Comparison of ENCODE assay signal across 19 cellular contexts in genomic region chr9:91857291-91857781, GRCh38.
DNase-seq lines count a peak whose midpoint lies in the region; ATAC-seq and TF ChIP-seq lines count a peak whose summit lies in the region.
"Had no signal": no experiment of that assay in that cellular context is flagged by ENCODE, and none has a peak within 500 bp of the region (broad histone marks: within the 10 kb centered on the region; RNA-seq: fewer than 3 reads in every experiment).

No MANE protein-coding gene starts in this region.

- H3K27me3 Mint-ChIP-seq in endothelial cell (ENCODE audit: unreplicated experiment) (no peaks in the 10 kb centered on the region), T-helper 17 cell (peaks cover 38% of the 10 kb centered on the region)
- H3K27me3 Mint-ChIP-seq: stimulated activated naive CD8-positive, alpha-beta T cell treated with anti-CD3 and anti-CD28 coated beads, Interleukin-15, Interleukin-2, amounts not matched to agents 100 ng/mL and 50 ng/mL, for 24 hours had no signal

- no peak for ATAC-seq in upper lobe of right lung
- no peak for ATAC-seq in T-helper 17 cell

- H3K4me3 ChIP-seq in muscle layer of duodenum (ENCODE audit: low read depth in 1 of 2, low read length in 2 of 2), result no peak overlapping the region
- H3K4me3 ChIP-seq in stomach smooth muscle (ENCODE audit: low read length in 2 of 2), result peak overlapping the region in 1 of 2 donors; percentile 29
- H3K4me3 ChIP-seq in upper lobe of right lung, result no peak overlapping the region
- H3K4me3 ChIP-seq: adrenal gland, HAP-1 had no signal

- H3K4me1 Mint-ChIP-seq in endothelial cell (ENCODE audit: unreplicated experiment) (peaks cover 13% of the 10 kb centered on the region), T-helper 17 cell (no peaks in the 10 kb centered on the region)

- TF ChIP-seq CTCF in endothelial cell (IDR thresholded peaks at IDR 0.05; ENCODE audit: unreplicated experiment) (no peak), upper lobe of right lung (IDR thresholded peaks at IDR 0.05) (no peak)

- H3K4me1 ChIP-seq in muscle layer of duodenum (ENCODE audit: control insufficient read depth in 1 of 2, insufficient read depth in 2 of 2, low read length in 2 of 2), result peaks cover 0 to 34% of the 10 kb centered on the region in 2 donors
- peaks cover 54% of the 10 kb centered on the region for H3K4me1 ChIP-seq in stomach smooth muscle (ENCODE audit: control insufficient read depth, insufficient read depth, low read length)
- no peaks in the 10 kb centered on the region for H3K4me1 ChIP-seq in upper lobe of right lung
- H3K4me1 ChIP-seq: adrenal gland had no signal

- intact Hi-C loops in upper lobe of right lung (cut with DNase I), result no loop called here

- H3K27ac Mint-ChIP-seq in endothelial cell (ENCODE audit: unreplicated experiment) (no peak overlapping the region), T-helper 17 cell (no peak overlapping the region)
- H3K27ac Mint-ChIP-seq: activated T-helper 1 cell treated with anti-CD3 and anti-CD28 coated beads, Interleukin-12 subunit alpha, Interleukin-12 subunit beta, Interleukin-2, Interleukin-4 antibody, amounts not matched to agents 30 ng/mL and 10 ng/mL and 1 ng/mL, durations not matched to agents 14 hours and 24 hours and 36 hours; IgD-negative memory B cell; stimulated activated naive CD8-positive, alpha-beta T cell treated with anti-CD3 and anti-CD28 coated beads, Interleukin-15, Interleukin-2, amounts not matched to agents 100 ng/mL and 50 ng/mL, for 24 hours had no signal

- H3K9me3 ChIP-seq in muscle layer of duodenum (ENCODE audit: control insufficient read depth in 1 of 2, low read length in 2 of 2) (no peaks in the 10 kb centered on the region), stomach smooth muscle (ENCODE audit: control insufficient read depth in 2 of 2, low read length in 2 of 2) (no peaks in the 10 kb centered on the region), upper lobe of right lung (no peaks in the 10 kb centered on the region), T-helper 17 cell (ENCODE audit: control insufficient read depth, low read length, poor library complexity, severe bottlenecking) (no peaks in the 10 kb centered on the region)
- H3K9me3 ChIP-seq: adrenal gland, HAP-1 had no signal

- H3K36me3 Mint-ChIP-seq in endothelial cell (ENCODE audit: low read depth, unreplicated experiment) (no peaks in the 10 kb centered on the region), T-helper 17 cell (ENCODE audit: low read depth) (no peaks in the 10 kb centered on the region)

- H3K9ac ChIP-seq in stomach smooth muscle (ENCODE audit: low read length in 2 of 2), result peak overlapping the region; percentile 10 to 47

- peak overlapping the region; percentile 31 for H3K27ac ChIP-seq in muscle layer of duodenum (ENCODE audit: low read length)
- peak overlapping the region; percentile 76 for H3K27ac ChIP-seq in stomach smooth muscle (ENCODE audit: low read length)
- H3K27ac ChIP-seq in upper lobe of right lung, result no peak overlapping the region
- H3K27ac ChIP-seq: adrenal gland, C4-2B had no signal

- H3K9me3 Mint-ChIP-seq in endothelial cell (ENCODE audit: unreplicated experiment), result no peaks in the 10 kb centered on the region
- H3K9me3 Mint-ChIP-seq: activated T-helper 1 cell treated with anti-CD3 and anti-CD28 coated beads, Interleukin-12 subunit alpha, Interleukin-12 subunit beta, Interleukin-2, Interleukin-4 antibody, amounts not matched to agents 30 ng/mL and 10 ng/mL and 1 ng/mL, durations not matched to agents 14 hours and 24 hours and 36 hours; stimulated activated naive CD8-positive, alpha-beta T cell treated with anti-CD3 and anti-CD28 coated beads, Interleukin-15, Interleukin-2, amounts not matched to agents 100 ng/mL and 50 ng/mL, for 24 hours had no signal

- no peak overlapping the region for H3K4me3 Mint-ChIP-seq in endothelial cell (ENCODE audit: unreplicated experiment)
- H3K4me3 Mint-ChIP-seq in T-helper 17 cell, result no peak overlapping the region
- H3K4me3 Mint-ChIP-seq: activated T-helper 1 cell treated with anti-CD3 and anti-CD28 coated beads, Interleukin-12 subunit alpha, Interleukin-12 subunit beta, Interleukin-2, Interleukin-4 antibody, amounts not matched to agents 30 ng/mL and 10 ng/mL and 1 ng/mL, durations not matched to agents 14 hours and 24 hours and 36 hours; IgD-negative memory B cell; stimulated activated naive CD8-positive, alpha-beta T cell treated with anti-CD3 and anti-CD28 coated beads, Interleukin-15, Interleukin-2, amounts not matched to agents 100 ng/mL and 50 ng/mL, for 24 hours had no signal

- no peaks in the 10 kb centered on the region for H3K36me3 ChIP-seq in muscle layer of duodenum (ENCODE audit: control insufficient read depth in 1 of 2, insufficient read depth in 2 of 2, low read length in 2 of 2)
- no peaks in the 10 kb centered on the region for H3K36me3 ChIP-seq in stomach smooth muscle (ENCODE audit: control insufficient read depth in 2 of 2, insufficient read depth in 2 of 2, low read length in 2 of 2)
- no peaks in the 10 kb centered on the region for H3K36me3 ChIP-seq in upper lobe of right lung
- H3K36me3 ChIP-seq: adrenal gland, HAP-1 had no signal

- H3K27me3 ChIP-seq in muscle layer of duodenum (ENCODE audit: low read depth, low read length) (no peaks in the 10 kb centered on the region), stomach smooth muscle (ENCODE audit: control insufficient read depth in 1 of 2, insufficient read depth in 2 of 2, low read length in 2 of 2) (no peaks in the 10 kb centered on the region), upper lobe of right lung (no peaks in the 10 kb centered on the region)
- H3K27me3 ChIP-seq: adrenal gland had no signal

- DNase-seq in NCI-H2227 treated with DMSO at 0.1 percent for 48 hours (lab: John Stamatoyannopoulos, UW) (peak; percentile 43), endothelial cell (ENCODE audit: low spot score) (peak; percentile 23), upper lobe of right lung (no peak), T-helper 17 cell (no peak), cerebellar cortex (ENCODE audit: low spot score) (no peak), RPMI8226 (no peak)
- DNase-seq: activated CD4-positive, alpha-beta T cell treated with anti-CD3 and anti-CD28 coated beads, Interleukin-2, amount 50 U/mL, for 4 hours; cortex of kidney; DND-41; nucleus accumbens; SHP77 treated with DMSO at 0.1 percent for 48 hours had no signal

Comparison
In these comparisons a context has a peak if more than half of its experiments do, and no peak if none do; other contexts are left out.
1. DNase-seq: peak in NCI-H2227 treated with DMSO at 0.1 percent for 48 hours (single experiment) and endothelial cell (single experiment); none in upper lobe of right lung (single experiment), T-helper 17 cell (0 of 3), cerebellar cortex (single experiment) and RPMI8226 (single experiment).